37 cellular contexts compared by ENCODE assay signal in genomic region chr12:18634382-18634781, GRCh38.
A peak's percentile ranks its signal among the peaks of the same experiment; 100 is the strongest.
DNase-seq lines count a peak whose midpoint lies in the region; ATAC-seq, FAIRE-seq and TF ChIP-seq lines count a peak whose summit lies in the region.
"Had no signal": no experiment of that assay in that cellular context is flagged by ENCODE, and none has a peak within 500 bp of the region (broad histone marks: within the 10 kb centered on the region; RNA-seq: fewer than 3 reads in every experiment).

No MANE protein-coding gene starts in this region.

- H3K4me1 ChIP-seq in liver (ENCODE audit: control insufficient read depth in 4 of 4, insufficient read depth in 4 of 4, low read length in 3 of 4) (peaks cover 0 to 6% (median under 1%) of the 10 kb centered on the region in 4 donors), HepG2 (ENCODE audit: insufficient read depth, low read length) (no peaks in the 10 kb centered on the region), right lobe of liver (peaks cover 0 to 7% (median 2%) of the 10 kb centered on the region in 4 donors)
- H3K4me1 ChIP-seq: A549; BE2C; BLaER1; BLaER1 treated with 17β-estradiol and CSF1 and Interleukin-3, amounts not matched to agents 10 nM and 100 nM had no signal

- H3K79me2 ChIP-seq in HepG2 (ENCODE audit: insufficient read depth, low read length): no peaks in the 10 kb centered on the region

- H3K9me3 ChIP-seq in liver (ENCODE audit: control insufficient read depth in 4 of 4, low read length in 3 of 4) (no peaks in the 10 kb centered on the region), HepG2 (ENCODE audit: low read length) (no peaks in the 10 kb centered on the region), right lobe of liver (no peaks in the 10 kb centered on the region)
- H3K9me3 ChIP-seq: A549, BE2C, BLaER1, Caco-2 had no signal

- ATAC-seq in HepG2 (no peak), left lobe of liver (peak; percentile 90), right lobe of liver (peak; percentile 83 to 94 (median 92))
- no peak for ATAC-seq in natural killer cell treated with Interleukin-12 subunit alpha and Interleukin-12 subunit beta and Interleukin-15 and Interleukin-18, amount 100 ng/mL, for 72 hours
- ATAC-seq: A549; CD8-positive, alpha-beta T cell had no signal

- no peak overlapping the region for H3K4me2 ChIP-seq in HepG2 (ENCODE audit: low read depth, low read length)
- H3K4me2 ChIP-seq: A549; BLaER1; BLaER1 treated with 17β-estradiol and CSF1 and Interleukin-3, amounts not matched to agents 10 nM and 100 nM had no signal

- H3K4me3 Mint-ChIP-seq in natural killer cell treated with Interleukin-12 subunit alpha and Interleukin-12 subunit beta and Interleukin-15 and Interleukin-18, amount 100 ng/mL, for 72 hours: no peak overlapping the region
- H3K4me3 Mint-ChIP-seq: B cell; CD14-positive monocyte; CD4-positive, alpha-beta memory T cell; CD4-positive, alpha-beta T cell; CD4-positive, CD25-positive, alpha-beta regulatory T cell; CD8-positive, alpha-beta memory T cell; CD8-positive, alpha-beta T cell had no signal

- H3K4me1 Mint-ChIP-seq in natural killer cell treated with Interleukin-12 subunit alpha and Interleukin-12 subunit beta and Interleukin-15 and Interleukin-18, amount 100 ng/mL, for 72 hours (ENCODE audit: low read depth in 2 of 2): no peaks in the 10 kb centered on the region
- H3K4me1 Mint-ChIP-seq: B cell; CD14-positive monocyte; CD4-positive, alpha-beta memory T cell; CD4-positive, CD25-positive, alpha-beta regulatory T cell; CD8-positive, alpha-beta memory T cell had no signal

- H3K9me3 Mint-ChIP-seq in natural killer cell treated with Interleukin-12 subunit alpha and Interleukin-12 subunit beta and Interleukin-15 and Interleukin-18, amount 100 ng/mL, for 72 hours: peaks cover 15% of the 10 kb centered on the region
- H3K9me3 Mint-ChIP-seq: CD8-positive, alpha-beta T cell had no signal

- CTCF ChIA-PET in HepG2 (lab: Yijun Ruan, JAX; ENCODE audit: low intra/inter-chr PET ratio, low total read pairs): no interaction called here
- CTCF ChIA-PET in RWPE1 (lab: Yijun Ruan, JAX): no interaction called here

- H3K9ac ChIP-seq in liver (ENCODE audit: low read depth in 1 of 2, low read length in 2 of 2) (no peak overlapping the region), HepG2 (ENCODE audit: insufficient read depth, low read depth, low read length) (no peak overlapping the region)
- H3K9ac ChIP-seq: BLaER1; BLaER1 treated with 17β-estradiol and CSF1 and Interleukin-3, amounts not matched to agents 10 nM and 100 nM had no signal

- no TSS peak for BruUV-seq in HepG2 (replicated peaks; lab: Mats Ljungman, UMichigan)

- H3K4me3 ChIP-seq in liver (ENCODE audit: low read depth in 1 of 3, low read length in 3 of 3) (no peak overlapping the region), HepG2 (replicated peaks in 1 of 3; ENCODE audit: insufficient read depth in 1 of 3, low read depth in 2 of 3, low read length in 3 of 3) (no peak overlapping the region), bronchial epithelial cell (ENCODE audit: low read depth, low read length) (no peak overlapping the region), right lobe of liver (no peak overlapping the region)
- H3K4me3 ChIP-seq: A549; BLaER1; BLaER1 treated with 17β-estradiol and CSF1 and Interleukin-3, amounts not matched to agents 10 nM and 100 nM had no signal

- H4K20me1 ChIP-seq in HepG2 (ENCODE audit: insufficient read depth, low read length): no peaks in the 10 kb centered on the region
- H4K20me1 ChIP-seq: BLaER1; BLaER1 treated with 17β-estradiol and CSF1 and Interleukin-3, amounts not matched to agents 10 nM and 100 nM had no signal

- H3K27ac ChIP-seq in liver (ENCODE audit: low read depth in 1 of 2, low read length in 2 of 2) (no peak overlapping the region), HepG2 (ENCODE audit: extremely low read length, insufficient read depth, low read length) (no peak overlapping the region), right lobe of liver (no peak overlapping the region), RWPE1 (no peak overlapping the region)
- H3K27ac ChIP-seq: 22Rv1; A549; BLaER1; BLaER1 treated with 17β-estradiol and CSF1 and Interleukin-3, amounts not matched to agents 10 nM and 100 nM; C4-2B had no signal

- WGBS in liver: 38% methylated on average over 4 of the region's 4 CpGs
- WGBS in HepG2 (ENCODE audit: low lambda C conversion rate): 21% methylated on average over 4 of the region's 4 CpGs
- WGBS in right lobe of liver (ENCODE audit: insufficient coverage, low coverage, low lambda C conversion rate, missing lambda C conversion rate): 19% methylated on average over 4 of the region's 4 CpGs

- H3K27me3 ChIP-seq in liver (ENCODE audit: control insufficient read depth in 4 of 4, insufficient read depth in 4 of 4, low read length in 3 of 4) (no peaks in the 10 kb centered on the region), HepG2 (ENCODE audit: control insufficient read depth in 1 of 2, insufficient read depth in 2 of 2, low read length in 2 of 2) (no peaks in the 10 kb centered on the region), bronchial epithelial cell (ENCODE audit: control insufficient read depth, insufficient read depth, low read length) (no peaks in the 10 kb centered on the region), right lobe of liver (no peaks in the 10 kb centered on the region)
- H3K27me3 ChIP-seq: BE2C; BLaER1; BLaER1 treated with 17β-estradiol and CSF1 and Interleukin-3, amounts not matched to agents 10 nM and 100 nM had no signal

- no peaks in the 10 kb centered on the region for H3K27me3 Mint-ChIP-seq in natural killer cell treated with Interleukin-12 subunit alpha and Interleukin-12 subunit beta and Interleukin-15 and Interleukin-18, amount 100 ng/mL, for 72 hours
- H3K27me3 Mint-ChIP-seq: B cell; CD4-positive, alpha-beta memory T cell; CD4-positive, alpha-beta T cell; CD4-positive, CD25-positive, alpha-beta regulatory T cell had no signal

- H2AFZ ChIP-seq in HepG2 (ENCODE audit: low read length): no peak overlapping the region

- TF ChIP-seq RAD21 in liver (IDR thresholded peaks at IDR 0.05) (no peak), HepG2 (CRISPR knock-in tag; IDR thresholded peaks at IDR 0.05) (no peak)

- TF ChIP-seq EP300 in HepG2 (IDR thresholded peaks at IDR 0.05; ENCODE audit: low read depth in 2 of 2, low read length in 2 of 2) (no peak), HepG2 (CRISPR knock-in tag; IDR thresholded peaks at IDR 0.05; ENCODE audit: borderline replicate concordance) (no peak)

- in situ Hi-C loops in HepG2 (cut with HindIII; ENCODE audit: extremely low pct_ligation_motif_present, low pct_unique_long_range_greater_than_20kb): no loop called here

- TF ChIP-seq CTCF in liver (IDR thresholded peaks at IDR 0.05; ENCODE audit: low read depth, low read length, missing input control) (no peak), HepG2 (CRISPR knock-in tag; IDR thresholded peaks at IDR 0.05) (no peak), bronchial epithelial cell (IDR thresholded peaks at IDR 0.05; ENCODE audit: insufficient read depth, low read length, severe bottlenecking) (no peak), right lobe of liver (IDR thresholded peaks at IDR 0.05) (no peak), RWPE1 (conservative IDR thresholded peaks at IDR 0.05; ENCODE audit: low read depth) (no peak)

- POLR2A ChIA-PET in HepG2 (lab: Yijun Ruan, JAX): interaction anchor here (0.5 kb wide), 1 partner anchor 13 kb away, joined by 3 read pairs; no protein-coding TSS in a partner anchor
- POLR2A ChIA-PET in RWPE1 (lab: Yijun Ruan, JAX; ENCODE audit: low non-redundant PET): no interaction called here

- intact Hi-C loops in HepG2 (cut with micrococcal nuclease; ENCODE audit: unreplicated experiment) (no loop called here), right lobe of liver (cut with DNase I) (no loop called here)

- no peaks in the 10 kb centered on the region for H3K36me3 ChIP-seq in liver (ENCODE audit: control insufficient read depth in 4 of 4, insufficient read depth in 3 of 4, low read depth in 1 of 4, low read length in 3 of 4)
- no peaks in the 10 kb centered on the region for H3K36me3 ChIP-seq in HepG2 (replicated peaks in 1 of 2; ENCODE audit: control insufficient read depth in 1 of 2, insufficient read depth in 2 of 2, low read length in 2 of 2)
- no peaks in the 10 kb centered on the region for H3K36me3 ChIP-seq in bronchial epithelial cell (ENCODE audit: control insufficient read depth, insufficient read depth, low read length)
- H3K36me3 ChIP-seq in right lobe of liver: no peaks in the 10 kb centered on the region
- H3K36me3 ChIP-seq: BE2C; BLaER1; BLaER1 treated with 17β-estradiol and CSF1 and Interleukin-3, amounts not matched to agents 10 nM and 100 nM had no signal

- no peaks in the 10 kb centered on the region for H3K36me3 Mint-ChIP-seq in natural killer cell treated with Interleukin-12 subunit alpha and Interleukin-12 subunit beta and Interleukin-15 and Interleukin-18, amount 100 ng/mL, for 72 hours
- H3K36me3 Mint-ChIP-seq: CD14-positive monocyte; CD4-positive, alpha-beta memory T cell; CD4-positive, CD25-positive, alpha-beta regulatory T cell; CD8-positive, alpha-beta memory T cell; CD8-positive, alpha-beta T cell had no signal

- DNase-seq in HepG2 (ENCODE audit: low spot score): no peak
- DNase-seq in bronchial epithelial cell (ENCODE audit: low read depth): no peak
- DNase-seq in left lobe of liver (ENCODE audit: low spot score): peak; percentile 45
- DNase-seq in right lobe of liver: peak in 2 of 3 donors; percentile 28 to 44
- no peak for DNase-seq in natural killer cell treated with Interleukin-12 subunit alpha and Interleukin-12 subunit beta and Interleukin-15 and Interleukin-18, amount 100 ng/mL, for 72 hours (ENCODE audit: low spot score)
- DNase-seq in HCEC 1CT: no peak
- DNase-seq in RWPE1 (ENCODE audit: low spot score): no peak
- DNase-seq: 8988T; ACHN; AML-193; BE2C; C1 segment of cervical spinal cord; Caco-2; Calu3; CD4-positive, alpha-beta memory T cell; CD4-positive, alpha-beta T cell; CD4-positive, CD25-positive, alpha-beta regulatory T cell; CD8-positive, alpha-beta memory T cell; CD8-positive, alpha-beta T cell; COR-L47; DMS 273 treated with DMSO at 0.1 percent for 48 hours; DMS153; DMS53; DMS79; DMS79 treated with DMSO at 0.1 percent for 48 hours; DND-41; EL had no signal

- no peak overlapping the region for H3K27ac Mint-ChIP-seq in natural killer cell treated with Interleukin-12 subunit alpha and Interleukin-12 subunit beta and Interleukin-15 and Interleukin-18, amount 100 ng/mL, for 72 hours
- H3K27ac Mint-ChIP-seq: B cell; CD14-positive monocyte; CD4-positive, alpha-beta memory T cell; CD4-positive, alpha-beta T cell; CD4-positive, CD25-positive, alpha-beta regulatory T cell; CD8-positive, alpha-beta memory T cell; CD8-positive, alpha-beta T cell had no signal

- no peak for FAIRE-seq in HepG2 (lab: Jason Lieb, UNC)
- FAIRE-seq in bronchial epithelial cell (lab: Jason Lieb, UNC): peak; percentile 7
- FAIRE-seq: A204.1, A549, D721Med had no signal

- TF ChIP-seq POLR2A in HepG2 (IDR thresholded peaks at IDR 0.05; ENCODE audit: insufficient read depth in 1 of 2, low read depth in 2 of 2, low read length in 2 of 2) (no peak), right lobe of liver (IDR thresholded peaks at IDR 0.05) (no peak)

TF ChIP-seq in liver, 16 proteins besides CTCF, POLR2A, EP300 and RAD21 (continues in another document):
- TF ChIP-seq FOXA1 (IDR thresholded peaks at IDR 0.05): peak; percentile 34
- TF ChIP-seq JUND (IDR thresholded peaks at IDR 0.05): no peak

Comparison
In these comparisons a context has a peak if more than half of its experiments do, and no peak if none do; other contexts are left out.
1. ATAC-seq: peak in left lobe of liver (single experiment) and right lobe of liver (4 of 4); none in HepG2 (single experiment) and natural killer cell treated with Interleukin-12 subunit alpha and Interleukin-12 subunit beta and Interleukin-15 and Interleukin-18, amount 100 ng/mL, for 72 hours (0 of 2).
2. DNase-seq: peak in left lobe of liver (single experiment) and right lobe of liver (2 of 3); none in HepG2 (single experiment), bronchial epithelial cell (single experiment), natural killer cell treated with Interleukin-12 subunit alpha and Interleukin-12 subunit beta and Interleukin-15 and Interleukin-18, amount 100 ng/mL, for 72 hours (single experiment), HCEC 1CT (single experiment) and RWPE1 (single experiment).